ENCODE assay signal across 24 cellular contexts in genomic region chr19:34503546-34504272, GRCh38. TPM values are rescaled to one million over a fixed set of nuclear protein-coding genes. Genes with fewer than 3 reads are reported as not detected.
A peak's percentile ranks its signal among the peaks of the same experiment; 100 is the strongest.
DNase-seq lines count a peak whose midpoint lies in the region; ATAC-seq and TF ChIP-seq lines count a peak whose summit lies in the region.
"Had no signal": no experiment of that assay in that cellular context is flagged by ENCODE, and none has a peak within 500 bp of the region (broad histone marks: within the 10 kb centered on the region; RNA-seq: fewer than 3 reads in every experiment).

No MANE protein-coding gene starts in this region.

- no peak overlapping the region for H3K9ac ChIP-seq in neural progenitor cell

- no peaks in the 10 kb centered on the region for H3K27me3 ChIP-seq in neural progenitor cell
- no peaks in the 10 kb centered on the region for H3K27me3 ChIP-seq in SJCRH30
- H3K27me3 ChIP-seq: dorsolateral prefrontal cortex had no signal

- peak overlapping the region; percentile 51 for H3K27ac Mint-ChIP-seq in neural progenitor cell
- H3K27ac Mint-ChIP-seq: activated naive CD8-positive, alpha-beta T cell treated with anti-CD3 and anti-CD28 coated beads, Interleukin-2, amount 10 ng/mL, durations not matched to agents 7 days and 5 days; CD8-positive, alpha-beta T cell; memory B cell; stimulated activated effector memory CD8-positive, alpha-beta T cell treated with anti-CD3 and anti-CD28 coated beads, Interleukin-12 subunit alpha, Interleukin-12 subunit beta, amount 100 ng/mL, for 72 hours had no signal

- H3K79me2 ChIP-seq in neural progenitor cell (ENCODE audit: low read depth): no peaks in the 10 kb centered on the region

- H3K36me3 ChIP-seq in neural progenitor cell (no peaks in the 10 kb centered on the region), SJCRH30 (no peaks in the 10 kb centered on the region)

- H3K4me3 ChIP-seq in neural progenitor cell: no peak overlapping the region
- no peak overlapping the region for H3K4me3 ChIP-seq in SJCRH30
- H3K4me3 ChIP-seq: dorsolateral prefrontal cortex, smooth muscle cell, thoracic aorta had no signal

- DNase-seq in activated CD8-positive, alpha-beta memory T cell treated with anti-CD3 and anti-CD28 coated beads for 24 hours: peak; percentile 41
- DNase-seq in activated CD8-positive, alpha-beta memory T cell treated with anti-CD3 and anti-CD28 coated beads, Interleukin-2, amount 50 U/mL, for 48 hours: no peak
- peak; percentile 63 for DNase-seq in cardiac septum (ENCODE audit: low spot score)
- no peak for DNase-seq in neural progenitor cell (ENCODE audit: low spot score)
- DNase-seq in AML-193 (lab: John Stamatoyannopoulos, UW): no peak
- no peak for DNase-seq in SJCRH30
- DNase-seq: 8988T; activated CD4-positive, alpha-beta T cell treated with anti-CD3 and anti-CD28 coated beads, Interleukin-2, amount 50 U/mL, for 4 hours; activated effector memory CD4-positive, alpha-beta T cell treated with Interleukin-2 at 50 U/mL for 16 hours; activated naive CD8-positive, alpha-beta T cell treated with anti-CD3 and anti-CD28 coated beads, Interleukin-2, amount 10 ng/mL, durations not matched to agents 7 days and 5 days; activated T-cell treated with anti-CD3 and anti-CD28 coated beads for 4 hours; DMS53; dorsolateral prefrontal cortex; Karpas-422; NCI-H524 treated with DMSO at 0.1 percent for 48 hours; nucleus accumbens had no signal

- intact Hi-C loops in cardiac septum (cut with DNase I): loop anchor here (5.0 kb wide), 2 partner anchors 76 to 209 kb away; partner anchors contain the start of gene UBA2

- H3K4me1 Mint-ChIP-seq in neural progenitor cell: no peaks in the 10 kb centered on the region
- H3K4me1 Mint-ChIP-seq: activated naive CD8-positive, alpha-beta T cell treated with anti-CD3 and anti-CD28 coated beads, Interleukin-2, amount 10 ng/mL, durations not matched to agents 7 days and 5 days; stimulated activated effector memory CD8-positive, alpha-beta T cell treated with anti-CD3 and anti-CD28 coated beads, Interleukin-12 subunit alpha, Interleukin-12 subunit beta, amount 100 ng/mL, for 72 hours had no signal

- no peaks in the 10 kb centered on the region for H3K36me3 Mint-ChIP-seq in neural progenitor cell
- H3K36me3 Mint-ChIP-seq: activated naive CD8-positive, alpha-beta T cell treated with anti-CD3 and anti-CD28 coated beads, Interleukin-2, amount 10 ng/mL, durations not matched to agents 7 days and 5 days; CD8-positive, alpha-beta T cell; memory B cell; stimulated activated effector memory CD8-positive, alpha-beta T cell treated with anti-CD3 and anti-CD28 coated beads, Interleukin-12 subunit alpha, Interleukin-12 subunit beta, amount 100 ng/mL, for 72 hours had no signal

- ATAC-seq in GM19397 (IDR thresholded peaks at IDR 0.05; ENCODE audit: unreplicated experiment): no peak
- ATAC-seq in HG03097 (IDR thresholded peaks at IDR 0.05; ENCODE audit: low FRiP score, unreplicated experiment): no peak
- ATAC-seq: CD8-positive, alpha-beta T cell; stimulated activated effector memory CD8-positive, alpha-beta T cell treated with anti-CD3 and anti-CD28 coated beads, Interleukin-12 subunit alpha, Interleukin-12 subunit beta, amount 100 ng/mL, for 72 hours had no signal

- peaks cover 21% of the 10 kb centered on the region for H4K20me1 ChIP-seq in neural progenitor cell (ENCODE audit: low read depth)

- H3K27ac ChIP-seq in neural progenitor cell: no peak overlapping the region
- H3K27ac ChIP-seq in SJCRH30: no peak overlapping the region
- H3K27ac ChIP-seq: dorsolateral prefrontal cortex, thoracic aorta had no signal

- H3K4me1 ChIP-seq in neural progenitor cell (peaks cover 5% of the 10 kb centered on the region), SJCRH30 (no peaks in the 10 kb centered on the region; the same call in 1 of the 2 replicates)

- H3K27me3 Mint-ChIP-seq in neural progenitor cell (ENCODE audit: insufficient read depth, low read depth): peaks cover 8% of the 10 kb centered on the region

- H3K4me2 ChIP-seq in neural progenitor cell: no peak overlapping the region
- H3K4me2 ChIP-seq: smooth muscle cell had no signal

- H3K9me3 ChIP-seq in neural progenitor cell (ENCODE audit: low read depth) (no peaks in the 10 kb centered on the region), SJCRH30 (replicated peaks) (no peaks in the 10 kb centered on the region)
- H3K9me3 ChIP-seq: thoracic aorta had no signal

- H3K4me3 Mint-ChIP-seq in neural progenitor cell: no peak overlapping the region
- H3K4me3 Mint-ChIP-seq: activated naive CD8-positive, alpha-beta T cell treated with anti-CD3 and anti-CD28 coated beads, Interleukin-2, amount 10 ng/mL, durations not matched to agents 7 days and 5 days; CD8-positive, alpha-beta T cell; central memory CD8-positive, alpha-beta T cell; memory B cell; stimulated activated effector memory CD8-positive, alpha-beta T cell treated with anti-CD3 and anti-CD28 coated beads, Interleukin-12 subunit alpha, Interleukin-12 subunit beta, amount 100 ng/mL, for 72 hours had no signal

- no peak overlapping the region for H2AFZ ChIP-seq in neural progenitor cell (replicated peaks)

- peaks cover 9% of the 10 kb centered on the region for H3F3A ChIP-seq in neural progenitor cell (ENCODE audit: low read depth)

- no peak for TF ChIP-seq CTCF in neural progenitor cell (IDR thresholded peaks at IDR 0.05)

- no peaks in the 10 kb centered on the region for H3K9me3 Mint-ChIP-seq in neural progenitor cell
- H3K9me3 Mint-ChIP-seq: activated naive CD8-positive, alpha-beta T cell treated with anti-CD3 and anti-CD28 coated beads, Interleukin-2, amount 10 ng/mL, durations not matched to agents 7 days and 5 days; CD8-positive, alpha-beta T cell; central memory CD8-positive, alpha-beta T cell; memory B cell; stimulated activated effector memory CD8-positive, alpha-beta T cell treated with anti-CD3 and anti-CD28 coated beads, Interleukin-12 subunit alpha, Interleukin-12 subunit beta, amount 100 ng/mL, for 72 hours had no signal

RNA-seq across cellular contexts. Expression of gene WTIP, which starts 22.2 kb away (rescaled TPM):
- total RNA-seq in cardiac septum (34.7 TPM), neural progenitor cell (ENCODE audit: low replicate concordance) (28.2 and 35.4 TPM in 2 replicates)
- total RNA-seq in SJCRH30 (2014; rRNA removed; shearing (Covaris generic)): 15.3 and 15.9 TPM in 2 replicates

Comparison
In these comparisons a context has a peak if more than half of its experiments do, and no peak if none do; other contexts are left out.
1. DNase-seq: peak in activated CD8-positive, alpha-beta memory T cell treated with anti-CD3 and anti-CD28 coated beads for 24 hours (single experiment) and cardiac septum (single experiment); none in activated CD8-positive, alpha-beta memory T cell treated with anti-CD3 and anti-CD28 coated beads, Interleukin-2, amount 50 U/mL, for 48 hours (single experiment), neural progenitor cell (single experiment), AML-193 (0 of 2) and SJCRH30 (0 of 2).